23 cellular contexts compared by ENCODE assay signal in genomic region chrX:46374371-46374770, GRCh38.
"Had no signal": no experiment of that assay in that cellular context is flagged by ENCODE, and none has a peak within 500 bp of the region (broad histone marks: within the 10 kb centered on the region; RNA-seq: fewer than 3 reads in every experiment).

No MANE protein-coding gene starts in this region.

- H3K36me3 Mint-ChIP-seq: activated naive CD8-positive, alpha-beta T cell treated with anti-CD3 and anti-CD28 coated beads, Interleukin-2, amount 10 ng/mL, durations not matched to agents 7 days and 5 days; natural killer cell had no signal

- H3K4me1 Mint-ChIP-seq: activated B cell treated with CpG ODN at 0.5 μM for 24 hours; activated naive CD8-positive, alpha-beta T cell treated with anti-CD3 and anti-CD28 coated beads, Interleukin-2, amount 10 ng/mL, durations not matched to agents 7 days and 5 days; central memory CD8-positive, alpha-beta T cell; natural killer cell had no signal

- H3K27ac Mint-ChIP-seq: activated B cell treated with CpG ODN at 0.5 μM for 24 hours; activated CD4-positive, alpha-beta T cell treated with anti-CD3 and anti-CD28 coated beads for 36 hours; activated naive CD8-positive, alpha-beta T cell treated with anti-CD3 and anti-CD28 coated beads, Interleukin-2, amount 10 ng/mL, durations not matched to agents 7 days and 5 days; activated T-helper 2 cell treated with anti-CD3 and anti-CD28 coated beads, Interferon-gamma antibody, Interleukin-2, Interleukin-4, amounts not matched to agents 10 μg/mL and 5 μg/mL and 100 μg/mL, durations not matched to agents 14 hours and 24 hours and 36 hours; natural killer cell; T-helper 1 cell treated with Interleukin-12 subunit alpha and Interleukin-12 subunit beta and Interleukin-4 antibody, amounts not matched to agents 30 μg/mL and 1 μg/mL, for 36 hours had no signal

- H3K4me3 ChIP-seq: body of pancreas, coronary artery, esophagus squamous epithelium, left ventricle myocardium inferior, prostate gland, right atrium auricular region, upper lobe of right lung had no signal

- H3K4me3 Mint-ChIP-seq: activated B cell treated with CpG ODN at 0.5 μM for 24 hours; activated CD4-positive, alpha-beta T cell treated with anti-CD3 and anti-CD28 coated beads for 36 hours; activated naive CD8-positive, alpha-beta T cell treated with anti-CD3 and anti-CD28 coated beads, Interleukin-2, amount 10 ng/mL, durations not matched to agents 7 days and 5 days; activated T-cell treated with anti-CD3 and anti-CD28 coated beads, Interleukin-2, amount 50 U/mL, for 4 hours; central memory CD8-positive, alpha-beta T cell; natural killer cell; T-helper 1 cell treated with Interleukin-12 subunit alpha and Interleukin-12 subunit beta and Interleukin-4 antibody, amounts not matched to agents 30 μg/mL and 1 μg/mL, for 36 hours had no signal

- H3K27me3 Mint-ChIP-seq: activated B cell treated with CpG ODN at 0.5 μM for 24 hours; activated CD4-positive, alpha-beta T cell treated with anti-CD3 and anti-CD28 coated beads for 36 hours; central memory CD8-positive, alpha-beta T cell had no signal

- H3K9me3 ChIP-seq: body of pancreas, esophagus squamous epithelium, left ventricle myocardium inferior, prostate gland, right atrium auricular region, upper lobe of right lung had no signal

- H3K36me3 ChIP-seq: esophagus squamous epithelium, left ventricle myocardium inferior, prostate gland, right atrium auricular region, upper lobe of right lung had no signal

- ATAC-seq: activated CD4-positive, alpha-beta T cell treated with anti-CD3 and anti-CD28 coated beads for 36 hours; activated T-cell treated with anti-CD3 and anti-CD28 coated beads, Interleukin-2, amount 50 U/mL, for 4 hours; body of pancreas; natural killer cell; stimulated activated naive CD8-positive, alpha-beta T cell treated with anti-CD3 and anti-CD28 coated beads, Interleukin-15, Interleukin-2, amounts not matched to agents 100 U/mL and 50 U/mL, for 24 hours; upper lobe of right lung had no signal

- DNase-seq: activated B cell treated with CpG ODN at 0.5 μM for 24 hours; activated CD4-positive, alpha-beta T cell treated with anti-CD3 and anti-CD28 coated beads for 36 hours; activated CD4-positive, alpha-beta T cell treated with anti-CD3 and anti-CD28 coated beads, Interleukin-2, amount 50 U/mL, for 4 hours; activated CD8-positive, alpha-beta memory T cell treated with anti-CD3 and anti-CD28 coated beads for 24 hours; activated CD8-positive, alpha-beta memory T cell treated with anti-CD3 and anti-CD28 coated beads, Interleukin-2, amount 50 U/mL, for 48 hours; activated naive CD4-positive, alpha-beta T cell; activated naive CD8-positive, alpha-beta T cell treated with anti-CD3 and anti-CD28 coated beads, Interleukin-2, amount 10 ng/mL, durations not matched to agents 7 days and 5 days; activated T-cell treated with anti-CD3 and anti-CD28 coated beads, Interleukin-2, amount 50 U/mL, for 4 hours; body of pancreas; esophagus squamous epithelium; left ventricle myocardium inferior; midbrain; natural killer cell; stimulated activated CD4-positive, alpha-beta T cell treated with anti-CD3 and anti-CD28 coated beads, Interleukin-4, amount 100 ng/mL, for 24 hours; stimulated activated naive CD8-positive, alpha-beta T cell treated with anti-CD3 and anti-CD28 coated beads, Interleukin-15, Interleukin-2, amounts not matched to agents 100 U/mL and 50 U/mL, for 24 hours; T1000; upper lobe of right lung had no signal

- H3K27me3 ChIP-seq: body of pancreas, esophagus squamous epithelium, right atrium auricular region, upper lobe of right lung had no signal

- H3K27ac ChIP-seq: body of pancreas, coronary artery, left ventricle myocardium inferior, prostate gland, right atrium auricular region, upper lobe of right lung had no signal

- H3K4me1 ChIP-seq: body of pancreas, esophagus squamous epithelium, left ventricle myocardium inferior, prostate gland, right atrium auricular region, upper lobe of right lung had no signal

- H3K9me3 Mint-ChIP-seq: activated B cell treated with CpG ODN at 0.5 μM for 24 hours; activated naive CD8-positive, alpha-beta T cell treated with anti-CD3 and anti-CD28 coated beads, Interleukin-2, amount 10 ng/mL, durations not matched to agents 7 days and 5 days; activated T-cell treated with anti-CD3 and anti-CD28 coated beads, Interleukin-2, amount 50 U/mL, for 4 hours; activated T-helper 2 cell treated with anti-CD3 and anti-CD28 coated beads, Interferon-gamma antibody, Interleukin-2, Interleukin-4, amounts not matched to agents 10 μg/mL and 5 μg/mL and 100 μg/mL, durations not matched to agents 14 hours and 24 hours and 36 hours; central memory CD8-positive, alpha-beta T cell; natural killer cell; T-helper 1 cell treated with Interleukin-12 subunit alpha and Interleukin-12 subunit beta and Interleukin-4 antibody, amounts not matched to agents 30 μg/mL and 1 μg/mL, for 36 hours had no signal
